ENCODE assay signal across 1 cellular context in the genomic region with DNA sequence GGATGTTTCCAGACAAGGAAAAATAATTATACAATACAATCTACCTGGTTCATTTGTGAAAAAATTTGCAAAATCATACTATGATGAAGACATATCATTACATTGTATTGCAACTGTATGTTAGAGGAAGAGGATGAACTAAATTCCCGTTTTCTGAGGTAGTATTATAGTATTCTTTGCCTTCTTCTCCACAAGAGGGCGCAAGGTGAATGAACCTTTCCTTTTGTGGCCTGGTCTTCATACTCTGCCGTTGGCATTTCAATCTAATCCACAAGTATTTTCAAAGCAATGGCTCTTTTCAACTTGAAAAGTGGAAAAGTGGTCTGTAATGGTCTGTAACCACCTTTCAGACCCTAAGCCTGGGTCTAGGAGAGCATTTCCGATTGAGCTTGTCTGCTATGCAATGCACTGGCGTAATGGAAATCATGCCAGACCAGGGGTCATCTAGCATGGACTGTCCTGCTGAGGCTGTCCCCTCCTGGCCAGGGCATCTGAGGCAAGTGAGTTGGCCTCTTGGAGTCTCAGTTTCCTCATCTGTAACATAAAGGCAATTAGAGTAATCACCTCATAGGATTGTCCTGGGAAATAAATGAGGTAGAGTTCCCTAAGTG.
TF ChIP-seq lines count a peak whose summit lies in the region.

No MANE protein-coding gene starts in this region.

TF ChIP-seq in IMR-90, 13 proteins besides CTCF, POLR2A, EP300 and RAD21:
- no peak for TF ChIP-seq MAZ (IDR thresholded peaks at IDR 0.05; ENCODE audit: borderline replicate concordance, low read depth, low read length)
- TF ChIP-seq MXI1 (IDR thresholded peaks at IDR 0.05; ENCODE audit: borderline replicate concordance, low read depth, low read length): no peak
- no peak for TF ChIP-seq RFX5 (IDR thresholded peaks at IDR 0.05; ENCODE audit: low read depth, low read length)
- TF ChIP-seq SMC3 (IDR thresholded peaks at IDR 0.05; ENCODE audit: low read depth, low read length): peak; percentile 90
- TF ChIP-seq BHLHE40 (IDR thresholded peaks at IDR 0.05; ENCODE audit: low read depth, low read length): no peak
